In the genomic region with DNA sequence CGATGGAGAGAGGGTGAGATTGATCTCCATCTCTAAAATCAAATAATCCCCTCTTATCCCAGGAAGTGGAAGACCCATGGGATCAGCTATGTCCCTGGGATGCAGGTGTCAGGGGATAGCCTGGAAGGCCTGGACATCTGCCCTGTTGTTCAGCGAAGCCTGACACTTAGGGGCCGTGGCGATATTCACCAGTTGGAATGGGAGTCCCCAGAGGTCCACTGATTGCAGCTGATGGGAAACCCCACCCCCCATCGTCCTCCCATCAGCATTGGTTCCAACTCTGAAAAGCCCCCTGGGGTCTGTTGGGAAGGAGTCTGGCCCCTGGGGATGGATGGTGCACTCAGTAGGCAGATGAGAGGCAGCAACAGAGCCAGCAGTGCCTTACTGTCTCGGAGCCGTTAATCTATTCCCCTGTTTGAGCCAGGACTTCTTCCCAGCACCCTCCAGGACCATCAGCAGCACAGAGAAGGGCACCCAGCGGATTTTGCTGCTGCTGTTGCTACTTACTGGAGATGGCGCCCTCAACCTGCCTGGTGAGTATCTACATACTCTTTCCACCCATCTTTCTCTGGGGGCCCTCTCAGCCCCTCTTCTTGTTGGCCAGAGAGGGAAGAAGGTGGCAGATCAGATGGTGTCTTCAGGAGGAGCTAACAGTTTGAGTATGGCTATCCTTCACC, we compare ENCODE assay signal across 26 cellular contexts. TPM values are rescaled to one million over a fixed set of nuclear protein-coding genes. Genes with fewer than 3 reads are reported as not detected.
DNase-seq lines count a peak whose midpoint lies in the region; ATAC-seq and TF ChIP-seq lines count a peak whose summit lies in the region.
"Had no signal": no experiment of that assay in that cellular context is flagged by ENCODE, and none has a peak within 500 bp of the region (broad histone marks: within the 10 kb centered on the region; RNA-seq: fewer than 3 reads in every experiment).

No MANE protein-coding gene starts in this region.

- H3K4me1 Mint-ChIP-seq in CD4-positive, alpha-beta memory T cell = peaks cover 30 to 46% (median 37%) of the 10 kb centered on the region in 4 donors
- H3K4me1 Mint-ChIP-seq in endodermal cell = peaks cover 11% of the 10 kb centered on the region

- TF ChIP-seq CTCF in GM12872 (IDR thresholded peaks at IDR 0.05; ENCODE audit: insufficient read depth, low read depth, low read length) = 0 out of 3 replicates have a peak, but pooled peaks have one; percentile 3
- peak; percentile 58 for TF ChIP-seq CTCF in endodermal cell (conservative IDR thresholded peaks at IDR 0.05)

- no peak overlapping the region for H3K4me3 Mint-ChIP-seq in CD4-positive, alpha-beta memory T cell
- no peak overlapping the region for H3K4me3 Mint-ChIP-seq in endodermal cell
- H3K4me3 Mint-ChIP-seq: activated naive CD4-positive, alpha-beta T cell treated with anti-CD3 and anti-CD28 coated beads, Interleukin-2, amount 10 ng/mL, durations not matched to agents 7 days and 5 days; activated T-cell treated with anti-CD3 and anti-CD28 coated beads, Interleukin-2, amount 50 U/mL, for 4 hours; central memory CD8-positive, alpha-beta T cell had no signal

- H3K4me1 ChIP-seq in CD4-positive, alpha-beta memory T cell (ENCODE audit: insufficient read depth, low read length) = peaks cover 32% of the 10 kb centered on the region
- H3K4me1 ChIP-seq in NT2/D1 (ENCODE audit: insufficient read depth, insufficient read length) = peaks cover 5% of the 10 kb centered on the region
- no peaks in the 10 kb centered on the region for H3K4me1 ChIP-seq in endodermal cell (ENCODE audit: control insufficient read depth, insufficient read depth, low read length)
- H3K4me1 ChIP-seq: ascending aorta, foreskin keratinocyte, upper lobe of right lung had no signal

- H3K27me3 ChIP-seq in CD4-positive, alpha-beta memory T cell (ENCODE audit: insufficient read depth, low read length) = no peaks in the 10 kb centered on the region
- peaks cover 20% of the 10 kb centered on the region for H3K27me3 ChIP-seq in NT2/D1 (ENCODE audit: insufficient read depth, insufficient read length)
- H3K27me3 ChIP-seq in endodermal cell (ENCODE audit: control insufficient read depth, insufficient read depth, low read length, poor library complexity, severe bottlenecking) = no peaks in the 10 kb centered on the region
- H3K27me3 ChIP-seq: ascending aorta, foreskin keratinocyte, upper lobe of right lung had no signal

- no peaks in the 10 kb centered on the region for H3K9me3 ChIP-seq in CD4-positive, alpha-beta memory T cell (ENCODE audit: control insufficient read depth in 1 of 2, low read length in 2 of 2)
- H3K9me3 ChIP-seq in NT2/D1 (ENCODE audit: insufficient read depth, low read length) (no peaks in the 10 kb centered on the region), endodermal cell (ENCODE audit: control insufficient read depth, low read length) (no peaks in the 10 kb centered on the region)
- H3K9me3 ChIP-seq: ascending aorta, upper lobe of right lung had no signal

- intact Hi-C loops in CD4-positive, alpha-beta memory T cell (cut with micrococcal nuclease) = loop anchor here (2.0 kb wide), 1 partner anchor 31 kb away; a partner anchor contains a TSS

- H3K36me3 ChIP-seq in CD4-positive, alpha-beta memory T cell (ENCODE audit: insufficient read depth, low read length) = no peaks in the 10 kb centered on the region
- H3K36me3 ChIP-seq in NT2/D1 (ENCODE audit: insufficient read depth, insufficient read length, low read length) (no peaks in the 10 kb centered on the region), endodermal cell (ENCODE audit: control insufficient read depth, insufficient read depth, low read length) (no peaks in the 10 kb centered on the region)
- H3K36me3 ChIP-seq: ascending aorta, upper lobe of right lung had no signal

- 73 to 76% methylated on average over 4 to 9 of the region's 9 CpGs for WGBS in endodermal cell (ENCODE audit: insufficient coverage in 1 of 2, insufficient read length in 1 of 2), 2 experiments

- no peak for DNase-seq in CD4-positive, alpha-beta memory T cell
- no peak for DNase-seq in NT2/D1 (ENCODE audit: low read depth, low spot score)
- DNase-seq in endodermal cell = peak; percentile 69
- no peak for DNase-seq in NOMO-1 (lab: John Stamatoyannopoulos, UW; ENCODE audit: unreplicated experiment in 2 of 2)
- DNase-seq: activated CD8-positive, alpha-beta memory T cell treated with anti-CD3 and anti-CD28 coated beads for 24 hours; activated naive CD4-positive, alpha-beta T cell treated with anti-CD3 and anti-CD28 coated beads, Interleukin-2, amount 10 ng/mL, durations not matched to agents 7 days and 5 days; activated T-cell treated with anti-CD3 and anti-CD28 coated beads, Interleukin-2, amount 50 U/mL, for 4 hours; COR-L47; DND-41; dorsolateral prefrontal cortex; foreskin keratinocyte; kidney; NCI-H1105 treated with DMSO at 0.1 percent for 48 hours; NCI-H2107; nucleus accumbens; Right ventricle myocardium superior; upper lobe of right lung had no signal

- no peak overlapping the region for H3K4me3 ChIP-seq in CD4-positive, alpha-beta memory T cell (ENCODE audit: low read length in 2 of 2)
- H3K4me3 ChIP-seq in NT2/D1 (ENCODE audit: insufficient read length, low read depth) = no peak overlapping the region
- H3K4me3 ChIP-seq in endodermal cell (ENCODE audit: low read length) = no peak overlapping the region
- H3K4me3 ChIP-seq: ascending aorta, dorsolateral prefrontal cortex, upper lobe of right lung had no signal

- no peak for ATAC-seq in HG03097 (IDR thresholded peaks at IDR 0.05; ENCODE audit: low FRiP score, unreplicated experiment)
- ATAC-seq in HG03159 (IDR thresholded peaks at IDR 0.05; ENCODE audit: unreplicated experiment) = no peak
- ATAC-seq: activated T-cell treated with anti-CD3 and anti-CD28 coated beads, Interleukin-2, amount 50 U/mL, for 4 hours; foreskin keratinocyte; upper lobe of right lung had no signal

- no peaks in the 10 kb centered on the region for H3K36me3 Mint-ChIP-seq in CD4-positive, alpha-beta memory T cell
- H3K36me3 Mint-ChIP-seq in endodermal cell (ENCODE audit: low read depth) = no peaks in the 10 kb centered on the region
- H3K36me3 Mint-ChIP-seq: activated naive CD4-positive, alpha-beta T cell treated with anti-CD3 and anti-CD28 coated beads, Interleukin-2, amount 10 ng/mL, durations not matched to agents 7 days and 5 days had no signal

- POLR2A ChIA-PET in CD4-positive, alpha-beta memory T cell (lab: Charles Lee; ENCODE audit: partially characterized antibody) = interaction anchor here (2.0 kb wide), 1 partner anchor 34 kb away, joined by 9 read pairs; a partner anchor contains a TSS

- H3K9ac ChIP-seq in NT2/D1 (ENCODE audit: insufficient read length, low read depth) = peak overlapping the region; percentile 11
- no peak overlapping the region for H3K9ac ChIP-seq in endodermal cell (ENCODE audit: extremely low read depth, low read length, poor library complexity, severe bottlenecking)

- CTCF ChIA-PET in CD4-positive, alpha-beta memory T cell (lab: Charles Lee; ENCODE audit: partially characterized antibody) = interaction anchor here (0.7 to 2.7 kb wide), 5 partner anchors 13 to 72 kb away, joined by 3 to 19 read pairs (median 5); a partner anchor contains a TSS

- H3K27ac ChIP-seq in CD4-positive, alpha-beta memory T cell (ENCODE audit: low read depth, low read length) = no peak overlapping the region
- H3K27ac ChIP-seq in endodermal cell (ENCODE audit: low read depth, low read length) = no peak overlapping the region
- H3K27ac ChIP-seq: ascending aorta, dorsolateral prefrontal cortex, foreskin keratinocyte, upper lobe of right lung, VCaP had no signal

- H3K9me3 Mint-ChIP-seq in CD4-positive, alpha-beta memory T cell = no peaks in the 10 kb centered on the region
- H3K9me3 Mint-ChIP-seq in endodermal cell = no peaks in the 10 kb centered on the region
- H3K9me3 Mint-ChIP-seq: activated naive CD4-positive, alpha-beta T cell treated with anti-CD3 and anti-CD28 coated beads, Interleukin-2, amount 10 ng/mL, durations not matched to agents 7 days and 5 days; activated T-cell treated with anti-CD3 and anti-CD28 coated beads, Interleukin-2, amount 50 U/mL, for 4 hours; central memory CD8-positive, alpha-beta T cell had no signal

- no peaks in the 10 kb centered on the region for H3K27me3 Mint-ChIP-seq in CD4-positive, alpha-beta memory T cell
- H3K27me3 Mint-ChIP-seq in endodermal cell (ENCODE audit: insufficient read depth) = peaks cover 9% of the 10 kb centered on the region

- peak overlapping the region in 5 of 7 donors; percentile 1 to 98 (median 76) for H3K27ac Mint-ChIP-seq in CD4-positive, alpha-beta memory T cell
- H3K27ac Mint-ChIP-seq in endodermal cell = no peak overlapping the region

RNA-seq across cellular contexts. Expression of a gene that starts 13.4 kb away (rescaled TPM):
- not detected for total RNA-seq in CD4-positive, alpha-beta memory T cell
- polyA plus RNA-seq in CD4-positive, alpha-beta memory T cell = not detected
- under 1 TPM; 0.20 to 0.35 TPM for total RNA-seq in endodermal cell
- polyA plus RNA-seq in endodermal cell (2013, experiment 1 of 2) = 0.18 TPM
- not detected for polyA plus RNA-seq in endodermal cell (2013, experiment 2 of 2)
- total RNA-seq: activated T-cell treated with anti-CD3 and anti-CD28 coated beads, Interleukin-2, amount 50 U/mL, for 4 hours; ascending aorta; epithelial cell of proximal tubule; foreskin keratinocyte; kidney; lung microvascular endothelial cell; NCI-H460; Right ventricle myocardium superior; upper lobe of right lung had no signal
- polyA plus RNA-seq: foreskin keratinocyte had no signal

RNA-seq across cellular contexts. Expression of a gene that starts 26.5 kb away (rescaled TPM):
- 1 to 10 TPM; 3.4 to 4.5 TPM for total RNA-seq in CD4-positive, alpha-beta memory T cell
- polyA plus RNA-seq in CD4-positive, alpha-beta memory T cell = 1 to 10 TPM in 1 of 2 donors, under 1 TPM in 1; 0.28 to 1.1 TPM
- 10 to 100 TPM; 35.8 to 44.1 TPM for total RNA-seq in endodermal cell
- polyA plus RNA-seq in endodermal cell (2013, experiment 1 of 2) = 3.8 TPM
- polyA plus RNA-seq in endodermal cell (2013, experiment 2 of 2) = 3.8 TPM
- total RNA-seq: ascending aorta, lung microvascular endothelial cell had no signal

RNA-seq across cellular contexts. Expression of a gene that starts 30.2 kb away (rescaled TPM):
- total RNA-seq in CD4-positive, alpha-beta memory T cell = 10 to 100 TPM; 20.4 to 21.9 TPM
- polyA plus RNA-seq in CD4-positive, alpha-beta memory T cell = 1 to 10 TPM; 6.7 to 9.4 TPM
- 10 to 100 TPM; 25.6 to 43.6 TPM for total RNA-seq in endodermal cell
- polyA plus RNA-seq in endodermal cell (2013, experiment 1 of 2) = 35.5 TPM
- polyA plus RNA-seq in endodermal cell (2013, experiment 2 of 2) = 29.0 TPM

RNA-seq across cellular contexts. Expression of a gene that starts 32.1 kb away (rescaled TPM):
- not detected for total RNA-seq in CD4-positive, alpha-beta memory T cell
- under 1 TPM; 0.53 to 0.78 TPM for polyA plus RNA-seq in CD4-positive, alpha-beta memory T cell
- not detected for total RNA-seq in endodermal cell
- 0.61 TPM for polyA plus RNA-seq in endodermal cell (2013, experiment 1 of 2)
- 0.37 TPM for polyA plus RNA-seq in endodermal cell (2013, experiment 2 of 2)
- total RNA-seq: activated T-cell treated with anti-CD3 and anti-CD28 coated beads, Interleukin-2, amount 50 U/mL, for 4 hours; ascending aorta; epithelial cell of proximal tubule; foreskin keratinocyte; kidney; lung microvascular endothelial cell; NCI-H460; Right ventricle myocardium superior; upper lobe of right lung had no signal

RNA-seq across cellular contexts. Expression of a gene that starts 34.1 kb away (rescaled TPM):
- total RNA-seq in CD4-positive, alpha-beta memory T cell = 10 to 100 TPM; 10.7 to 12.4 TPM
- polyA plus RNA-seq in CD4-positive, alpha-beta memory T cell = 10 to 100 TPM; 21.6 to 32.9 TPM
- total RNA-seq in endodermal cell = 10 to 100 TPM; 31.4 to 33.7 TPM
- 30.4 TPM for polyA plus RNA-seq in endodermal cell (2013, experiment 1 of 2)
- 26.1 TPM for polyA plus RNA-seq in endodermal cell (2013, experiment 2 of 2)

Comparison
In these comparisons a context has a peak if more than half of its experiments do, and no peak if none do; other contexts are left out.
1. RNA of a gene that starts 26.5 kb away (total RNA-seq): 35.8 to 44.1 TPM in endodermal cell; 3.4 to 4.5 TPM in CD4-positive, alpha-beta memory T cell; every median in the first group is over 4 times any median in the second.